In the genomic region with DNA sequence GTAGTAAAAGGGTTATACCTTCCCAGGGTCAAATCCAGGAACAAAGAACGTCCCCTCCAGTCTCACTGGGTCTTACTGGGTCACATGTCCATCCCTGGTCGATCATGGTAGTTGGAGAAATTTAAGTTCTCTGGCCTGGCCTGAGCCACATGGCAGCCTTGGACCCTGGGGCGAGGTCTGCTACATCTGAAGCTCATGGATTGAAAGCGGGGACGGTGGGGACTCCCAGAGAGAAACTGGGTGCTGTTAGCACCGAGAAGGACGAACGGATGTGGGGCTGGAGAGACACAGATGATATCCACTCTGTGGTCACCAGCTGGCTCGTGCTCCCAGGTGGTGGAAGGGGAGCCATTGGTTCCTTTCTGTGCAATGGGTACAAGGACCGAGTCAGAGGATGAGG, we compare ENCODE assay signal across 2 cellular contexts.
TF ChIP-seq lines count a peak whose summit lies in the region.

No MANE protein-coding gene starts in this region.

TF ChIP-seq in K562, 482 proteins besides CTCF, POLR2A, EP300 and RAD21:
- TF ChIP-seq, protein P1, sequence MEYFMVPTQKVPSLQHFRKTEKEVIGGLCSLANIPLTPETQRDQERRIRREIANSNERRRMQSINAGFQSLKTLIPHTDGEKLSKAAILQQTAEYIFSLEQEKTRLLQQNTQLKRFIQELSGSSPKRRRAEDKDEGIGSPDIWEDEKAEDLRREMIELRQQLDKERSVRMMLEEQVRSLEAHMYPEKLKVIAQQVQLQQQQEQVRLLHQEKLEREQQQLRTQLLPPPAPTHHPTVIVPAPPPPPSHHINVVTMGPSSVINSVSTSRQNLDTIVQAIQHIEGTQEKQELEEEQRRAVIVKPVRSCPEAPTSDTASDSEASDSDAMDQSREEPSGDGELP (CRISPR knock-in tag; IDR thresholded peaks at IDR 0.05; ENCODE audit: borderline replicate concordance), result peak; percentile 15; the same call in 1 of the 2 replicates
- no peak for TF ChIP-seq HDAC8 (tag; IDR thresholded peaks at IDR 0.05)
TF ChIP-seq in K562: peak in this region for 1.

TF ChIP-seq in H1, 55 proteins besides CTCF, POLR2A, EP300 and RAD21:
- TF ChIP-seq YY1 (IDR thresholded peaks at IDR 0.05; ENCODE audit: low read depth, low read length) (no peak), CBX8 (IDR thresholded peaks at IDR 0.05; ENCODE audit: borderline replicate concordance, low read depth, low read length) (no peak), CREB1 (IDR thresholded peaks at IDR 0.05) (no peak), TAF1 (IDR thresholded peaks at IDR 0.05; ENCODE audit: low read depth, low read length) (no peak), SP4 (IDR thresholded peaks at IDR 0.05; ENCODE audit: low read length) (no peak), SIX5 (IDR thresholded peaks at IDR 0.05; ENCODE audit: low read depth, low read length) (no peak), ASH2L (IDR thresholded peaks at IDR 0.05; ENCODE audit: low read length) (no peak), KDM5A (IDR thresholded peaks at IDR 0.05; ENCODE audit: low read length) (no peak), TAF7 (optimal IDR thresholded peaks at IDR 0.05; ENCODE audit: borderline replicate concordance, low read depth, low read length) (no peak)
